ENCODE assay signal across 18 cellular contexts in genomic region chr22:46180370-46181137, GRCh38. TPM values are rescaled to one million over a fixed set of nuclear protein-coding genes. Genes with fewer than 3 reads are reported as not detected.
DNase-seq lines count a peak whose midpoint lies in the region; ATAC-seq, FAIRE-seq and TF ChIP-seq lines count a peak whose summit lies in the region.
"Had no signal": no experiment of that assay in that cellular context is flagged by ENCODE, and none has a peak within 500 bp of the region (broad histone marks: within the 10 kb centered on the region; RNA-seq: fewer than 3 reads in every experiment).

No MANE protein-coding gene starts in this region.

- DNase-seq in activated CD4-positive, alpha-beta T cell treated with anti-CD3 and anti-CD28 coated beads for 36 hours, result peak; percentile 27
- no peak for DNase-seq in activated CD4-positive, alpha-beta T cell treated with anti-CD3 and anti-CD28 coated beads, Interleukin-2, amount 50 U/mL, for 48 hours
- DNase-seq in OCI-M1 (lab: John Stamatoyannopoulos, UW), result peak; percentile 30
- no peak for DNase-seq in endothelial cell (ENCODE audit: low spot score)
- DNase-seq in urothelium cell line (ENCODE audit: low spot score), result no peak
- no peak for DNase-seq in SW480 (ENCODE audit: low spot score)
- no peak for DNase-seq in GM13977 (ENCODE audit: low spot score)
- DNase-seq: activated CD4-positive, alpha-beta T cell treated with anti-CD3 and anti-CD28 coated beads for 4 hours; activated effector memory CD4-positive, alpha-beta T cell treated with anti-CD3 and anti-CD28 coated beads, Interleukin-2, amount 50 U/mL, for 16 hours; CD4-positive, alpha-beta T cell; central memory CD4-positive, alpha-beta T cell; left lung; NCI-H2081; NCI-H774; SK-N-SH; spleen; T1000 had no signal

- POLR2A ChIA-PET in activated CD4-positive, alpha-beta T cell treated with anti-CD3 and anti-CD28 coated beads for 36 hours (lab: Charles Lee), result no interaction called here

- no peak overlapping the region for H3K27ac Mint-ChIP-seq in activated CD4-positive, alpha-beta T cell treated with anti-CD3 and anti-CD28 coated beads for 36 hours
- no peak overlapping the region for H3K27ac Mint-ChIP-seq in endothelial cell (ENCODE audit: unreplicated experiment)
- H3K27ac Mint-ChIP-seq: CD4-positive, alpha-beta T cell had no signal

- FAIRE-seq in urothelium cell line (lab: Jason Lieb, UNC), result peak; percentile 66

- no peak for TF ChIP-seq CTCF in endothelial cell (IDR thresholded peaks at IDR 0.05; ENCODE audit: unreplicated experiment)
- no peak for TF ChIP-seq CTCF in GM13977 (IDR thresholded peaks at IDR 0.05; ENCODE audit: extremely low read depth, insufficient read depth, missing control alignments)

- in situ Hi-C loops in GM13977 (cut with MboI; ENCODE audit: low pct_unique_long_range_greater_than_20kb, low sequenced_read_pairs, unreplicated experiment), result no loop called here

- H3K36me3 Mint-ChIP-seq in activated CD4-positive, alpha-beta T cell treated with anti-CD3 and anti-CD28 coated beads for 36 hours (ENCODE audit: low read depth), result peaks cover 58% of the 10 kb centered on the region
- H3K36me3 Mint-ChIP-seq in endothelial cell (ENCODE audit: low read depth, unreplicated experiment), result peaks cover 66% of the 10 kb centered on the region

- peaks cover 29% of the 10 kb centered on the region for H3K9me3 Mint-ChIP-seq in activated CD4-positive, alpha-beta T cell treated with anti-CD3 and anti-CD28 coated beads for 36 hours (ENCODE audit: low read depth)
- peaks cover 27% of the 10 kb centered on the region for H3K9me3 Mint-ChIP-seq in endothelial cell (ENCODE audit: unreplicated experiment)

- no peak for ATAC-seq in activated CD4-positive, alpha-beta T cell treated with anti-CD3 and anti-CD28 coated beads for 36 hours
- ATAC-seq in GM21447 (IDR thresholded peaks at IDR 0.05; ENCODE audit: unreplicated experiment), result no peak
- ATAC-seq: left lung had no signal

- no peak overlapping the region for H3K4me3 Mint-ChIP-seq in activated CD4-positive, alpha-beta T cell treated with anti-CD3 and anti-CD28 coated beads for 36 hours
- peak overlapping the region; percentile 68 for H3K4me3 Mint-ChIP-seq in endothelial cell (ENCODE audit: unreplicated experiment)
- H3K4me3 Mint-ChIP-seq: CD4-positive, alpha-beta T cell had no signal

- CTCF ChIA-PET in activated CD4-positive, alpha-beta T cell treated with anti-CD3 and anti-CD28 coated beads for 36 hours (lab: Charles Lee), result interaction anchor here (0.5 kb wide), 1 partner anchor 522 kb away, joined by 4 read pairs; no protein-coding TSS in a partner anchor

- intact Hi-C loops in activated CD4-positive, alpha-beta T cell treated with anti-CD3 and anti-CD28 coated beads for 36 hours (cut with DNase I, micrococcal nuclease), result no loop called here

- no peaks in the 10 kb centered on the region for H3K4me1 Mint-ChIP-seq in activated CD4-positive, alpha-beta T cell treated with anti-CD3 and anti-CD28 coated beads for 36 hours
- peaks cover 4% of the 10 kb centered on the region for H3K4me1 Mint-ChIP-seq in endothelial cell (ENCODE audit: unreplicated experiment)

- no peaks in the 10 kb centered on the region for H3K27me3 Mint-ChIP-seq in activated CD4-positive, alpha-beta T cell treated with anti-CD3 and anti-CD28 coated beads for 36 hours
- H3K27me3 Mint-ChIP-seq in endothelial cell (ENCODE audit: unreplicated experiment), result peaks cover 2% of the 10 kb centered on the region
- H3K27me3 Mint-ChIP-seq: CD4-positive, alpha-beta T cell had no signal

RNA-seq across cellular contexts. Expression of gene PPARA, which starts 30.2 kb away (rescaled TPM):
- total RNA-seq in activated CD4-positive, alpha-beta T cell treated with anti-CD3 and anti-CD28 coated beads for 36 hours, result 1 to 10 TPM; 6.2 to 8.9 TPM
- 12.6 TPM for total RNA-seq in endothelial cell (ENCODE audit: unreplicated experiment)

Comparison
In these comparisons a context has a peak if more than half of its experiments do, and no peak if none do; other contexts are left out.
1. DNase-seq: peak in activated CD4-positive, alpha-beta T cell treated with anti-CD3 and anti-CD28 coated beads for 36 hours (single experiment) and OCI-M1 (single experiment); none in activated CD4-positive, alpha-beta T cell treated with anti-CD3 and anti-CD28 coated beads, Interleukin-2, amount 50 U/mL, for 48 hours (0 of 2), endothelial cell (single experiment), urothelium cell line (single experiment), SW480 (single experiment) and GM13977 (single experiment).